1 cellular context compared by ENCODE assay signal in genomic region chr7:116863168-116863670, GRCh38.
A peak's percentile ranks its signal among the peaks of the same experiment; 100 is the strongest.
TF ChIP-seq lines count a peak whose summit lies in the region.

No MANE protein-coding gene starts in this region.

TF ChIP-seq in K562, 482 proteins besides CTCF, POLR2A, EP300 and RAD21 (continued from another document and continues in another):
- TF ChIP-seq, protein P1, sequence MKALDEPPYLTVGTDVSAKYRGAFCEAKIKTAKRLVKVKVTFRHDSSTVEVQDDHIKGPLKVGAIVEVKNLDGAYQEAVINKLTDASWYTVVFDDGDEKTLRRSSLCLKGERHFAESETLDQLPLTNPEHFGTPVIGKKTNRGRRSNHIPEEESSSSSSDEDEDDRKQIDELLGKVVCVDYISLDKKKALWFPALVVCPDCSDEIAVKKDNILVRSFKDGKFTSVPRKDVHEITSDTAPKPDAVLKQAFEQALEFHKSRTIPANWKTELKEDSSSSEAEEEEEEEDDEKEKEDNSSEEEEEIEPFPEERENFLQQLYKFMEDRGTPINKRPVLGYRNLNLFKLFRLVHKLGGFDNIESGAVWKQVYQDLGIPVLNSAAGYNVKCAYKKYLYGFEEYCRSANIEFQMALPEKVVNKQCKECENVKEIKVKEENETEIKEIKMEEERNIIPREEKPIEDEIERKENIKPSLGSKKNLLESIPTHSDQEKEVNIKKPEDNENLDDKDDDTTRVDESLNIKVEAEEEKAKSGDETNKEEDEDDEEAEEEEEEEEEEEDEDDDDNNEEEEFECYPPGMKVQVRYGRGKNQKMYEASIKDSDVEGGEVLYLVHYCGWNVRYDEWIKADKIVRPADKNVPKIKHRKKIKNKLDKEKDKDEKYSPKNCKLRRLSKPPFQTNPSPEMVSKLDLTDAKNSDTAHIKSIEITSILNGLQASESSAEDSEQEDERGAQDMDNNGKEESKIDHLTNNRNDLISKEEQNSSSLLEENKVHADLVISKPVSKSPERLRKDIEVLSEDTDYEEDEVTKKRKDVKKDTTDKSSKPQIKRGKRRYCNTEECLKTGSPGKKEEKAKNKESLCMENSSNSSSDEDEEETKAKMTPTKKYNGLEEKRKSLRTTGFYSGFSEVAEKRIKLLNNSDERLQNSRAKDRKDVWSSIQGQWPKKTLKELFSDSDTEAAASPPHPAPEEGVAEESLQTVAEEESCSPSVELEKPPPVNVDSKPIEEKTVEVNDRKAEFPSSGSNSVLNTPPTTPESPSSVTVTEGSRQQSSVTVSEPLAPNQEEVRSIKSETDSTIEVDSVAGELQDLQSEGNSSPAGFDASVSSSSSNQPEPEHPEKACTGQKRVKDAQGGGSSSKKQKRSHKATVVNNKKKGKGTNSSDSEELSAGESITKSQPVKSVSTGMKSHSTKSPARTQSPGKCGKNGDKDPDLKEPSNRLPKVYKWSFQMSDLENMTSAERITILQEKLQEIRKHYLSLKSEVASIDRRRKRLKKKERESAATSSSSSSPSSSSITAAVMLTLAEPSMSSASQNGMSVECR (CRISPR knock-in tag; IDR thresholded peaks at IDR 0.05), result no peak; the same call in 1 of the 2 replicates
- no peak for TF ChIP-seq PHF8 (IDR thresholded peaks at IDR 0.05; ENCODE audit: borderline replicate concordance, low read length)
- 0 out of 4 replicates have a peak, but pooled peaks of 1 of the 2 experiments have one; percentile 12 for TF ChIP-seq FOXK2 (conservative IDR thresholded peaks at IDR 0.05 in 1 of 2, IDR thresholded peaks at IDR 0.05 in 1 of 2; ENCODE audit: low read depth in 2 of 2)
- no peak for TF ChIP-seq NR3C1 (CRISPR knock-in tag; IDR thresholded peaks at IDR 0.05)
- no peak for TF ChIP-seq LARP7 (IDR thresholded peaks at IDR 0.05)
- TF ChIP-seq ZNF75A (CRISPR knock-in tag; IDR thresholded peaks at IDR 0.05), result no peak
- TF ChIP-seq CBX1 (IDR thresholded peaks at IDR 0.05; ENCODE audit: low read depth), result no peak
- TF ChIP-seq POLR2B (IDR thresholded peaks at IDR 0.05; ENCODE audit: low read depth, partially characterized antibody), result no peak
- no peak for TF ChIP-seq U2AF1 (optimal IDR thresholded peaks at IDR 0.05; ENCODE audit: low read depth, low read length)
- TF ChIP-seq, protein P2, sequence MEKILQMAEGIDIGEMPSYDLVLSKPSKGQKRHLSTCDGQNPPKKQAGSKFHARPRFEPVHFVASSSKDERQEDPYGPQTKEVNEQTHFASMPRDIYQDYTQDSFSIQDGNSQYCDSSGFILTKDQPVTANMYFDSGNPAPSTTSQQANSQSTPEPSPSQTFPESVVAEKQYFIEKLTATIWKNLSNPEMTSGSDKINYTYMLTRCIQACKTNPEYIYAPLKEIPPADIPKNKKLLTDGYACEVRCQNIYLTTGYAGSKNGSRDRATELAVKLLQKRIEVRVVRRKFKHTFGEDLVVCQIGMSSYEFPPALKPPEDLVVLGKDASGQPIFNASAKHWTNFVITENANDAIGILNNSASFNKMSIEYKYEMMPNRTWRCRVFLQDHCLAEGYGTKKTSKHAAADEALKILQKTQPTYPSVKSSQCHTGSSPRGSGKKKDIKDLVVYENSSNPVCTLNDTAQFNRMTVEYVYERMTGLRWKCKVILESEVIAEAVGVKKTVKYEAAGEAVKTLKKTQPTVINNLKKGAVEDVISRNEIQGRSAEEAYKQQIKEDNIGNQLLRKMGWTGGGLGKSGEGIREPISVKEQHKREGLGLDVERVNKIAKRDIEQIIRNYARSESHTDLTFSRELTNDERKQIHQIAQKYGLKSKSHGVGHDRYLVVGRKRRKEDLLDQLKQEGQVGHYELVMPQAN (IDR thresholded peaks at IDR 0.05; ENCODE audit: borderline replicate concordance), result 0 out of 2 replicates have a peak, but pooled peaks have one; percentile 52
- TF ChIP-seq, protein P3, sequence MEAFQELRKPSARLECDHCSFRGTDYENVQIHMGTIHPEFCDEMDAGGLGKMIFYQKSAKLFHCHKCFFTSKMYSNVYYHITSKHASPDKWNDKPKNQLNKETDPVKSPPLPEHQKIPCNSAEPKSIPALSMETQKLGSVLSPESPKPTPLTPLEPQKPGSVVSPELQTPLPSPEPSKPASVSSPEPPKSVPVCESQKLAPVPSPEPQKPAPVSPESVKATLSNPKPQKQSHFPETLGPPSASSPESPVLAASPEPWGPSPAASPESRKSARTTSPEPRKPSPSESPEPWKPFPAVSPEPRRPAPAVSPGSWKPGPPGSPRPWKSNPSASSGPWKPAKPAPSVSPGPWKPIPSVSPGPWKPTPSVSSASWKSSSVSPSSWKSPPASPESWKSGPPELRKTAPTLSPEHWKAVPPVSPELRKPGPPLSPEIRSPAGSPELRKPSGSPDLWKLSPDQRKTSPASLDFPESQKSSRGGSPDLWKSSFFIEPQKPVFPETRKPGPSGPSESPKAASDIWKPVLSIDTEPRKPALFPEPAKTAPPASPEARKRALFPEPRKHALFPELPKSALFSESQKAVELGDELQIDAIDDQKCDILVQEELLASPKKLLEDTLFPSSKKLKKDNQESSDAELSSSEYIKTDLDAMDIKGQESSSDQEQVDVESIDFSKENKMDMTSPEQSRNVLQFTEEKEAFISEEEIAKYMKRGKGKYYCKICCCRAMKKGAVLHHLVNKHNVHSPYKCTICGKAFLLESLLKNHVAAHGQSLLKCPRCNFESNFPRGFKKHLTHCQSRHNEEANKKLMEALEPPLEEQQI (IDR thresholded peaks at IDR 0.05), result no peak
- TF ChIP-seq SMARCE1 (IDR thresholded peaks at IDR 0.05), result no peak
- peak in 1 of 2 experiments; percentile 23; a peak in 2 of 4 replicates for TF ChIP-seq HDAC1 (IDR thresholded peaks at IDR 0.05)
- peak in 1 of 2 experiments; percentile 45; a peak in 1 of 4 replicates for TF ChIP-seq ARNT (IDR thresholded peaks at IDR 0.05)
- TF ChIP-seq MCM3 (IDR thresholded peaks at IDR 0.05), result no peak
- no peak for TF ChIP-seq NCOR1 (IDR thresholded peaks at IDR 0.05)
- TF ChIP-seq, protein P4, sequence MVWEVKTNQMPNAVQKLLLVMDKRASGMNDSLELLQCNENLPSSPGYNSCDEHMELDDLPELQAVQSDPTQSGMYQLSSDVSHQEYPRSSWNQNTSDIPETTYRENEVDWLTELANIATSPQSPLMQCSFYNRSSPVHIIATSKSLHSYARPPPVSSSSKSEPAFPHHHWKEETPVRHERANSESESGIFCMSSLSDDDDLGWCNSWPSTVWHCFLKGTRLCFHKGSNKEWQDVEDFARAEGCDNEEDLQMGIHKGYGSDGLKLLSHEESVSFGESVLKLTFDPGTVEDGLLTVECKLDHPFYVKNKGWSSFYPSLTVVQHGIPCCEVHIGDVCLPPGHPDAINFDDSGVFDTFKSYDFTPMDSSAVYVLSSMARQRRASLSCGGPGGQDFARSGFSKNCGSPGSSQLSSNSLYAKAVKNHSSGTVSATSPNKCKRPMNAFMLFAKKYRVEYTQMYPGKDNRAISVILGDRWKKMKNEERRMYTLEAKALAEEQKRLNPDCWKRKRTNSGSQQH (CRISPR knock-in tag; IDR thresholded peaks at IDR 0.05), result no peak
- no peak for TF ChIP-seq MCM7 (IDR thresholded peaks at IDR 0.05)
- no peak for TF ChIP-seq MYC (IDR thresholded peaks at IDR 0.05; ENCODE audit: low read depth, low read length)
- TF ChIP-seq MYC (CRISPR knock-in tag; IDR thresholded peaks at IDR 0.05; ENCODE audit: borderline replicate concordance, low read depth), result no peak
- TF ChIP-seq, protein P5, sequence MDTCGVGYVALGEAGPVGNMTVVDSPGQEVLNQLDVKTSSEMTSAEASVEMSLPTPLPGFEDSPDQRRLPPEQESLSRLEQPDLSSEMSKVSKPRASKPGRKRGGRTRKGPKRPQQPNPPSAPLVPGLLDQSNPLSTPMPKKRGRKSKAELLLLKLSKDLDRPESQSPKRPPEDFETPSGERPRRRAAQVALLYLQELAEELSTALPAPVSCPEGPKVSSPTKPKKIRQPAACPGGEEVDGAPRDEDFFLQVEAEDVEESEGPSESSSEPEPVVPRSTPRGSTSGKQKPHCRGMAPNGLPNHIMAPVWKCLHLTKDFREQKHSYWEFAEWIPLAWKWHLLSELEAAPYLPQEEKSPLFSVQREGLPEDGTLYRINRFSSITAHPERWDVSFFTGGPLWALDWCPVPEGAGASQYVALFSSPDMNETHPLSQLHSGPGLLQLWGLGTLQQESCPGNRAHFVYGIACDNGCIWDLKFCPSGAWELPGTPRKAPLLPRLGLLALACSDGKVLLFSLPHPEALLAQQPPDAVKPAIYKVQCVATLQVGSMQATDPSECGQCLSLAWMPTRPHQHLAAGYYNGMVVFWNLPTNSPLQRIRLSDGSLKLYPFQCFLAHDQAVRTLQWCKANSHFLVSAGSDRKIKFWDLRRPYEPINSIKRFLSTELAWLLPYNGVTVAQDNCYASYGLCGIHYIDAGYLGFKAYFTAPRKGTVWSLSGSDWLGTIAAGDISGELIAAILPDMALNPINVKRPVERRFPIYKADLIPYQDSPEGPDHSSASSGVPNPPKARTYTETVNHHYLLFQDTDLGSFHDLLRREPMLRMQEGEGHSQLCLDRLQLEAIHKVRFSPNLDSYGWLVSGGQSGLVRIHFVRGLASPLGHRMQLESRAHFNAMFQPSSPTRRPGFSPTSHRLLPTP (IDR thresholded peaks at IDR 0.05; ENCODE audit: borderline replicate concordance, extremely low read depth, insufficient read length), result no peak
- TF ChIP-seq, protein P6, sequence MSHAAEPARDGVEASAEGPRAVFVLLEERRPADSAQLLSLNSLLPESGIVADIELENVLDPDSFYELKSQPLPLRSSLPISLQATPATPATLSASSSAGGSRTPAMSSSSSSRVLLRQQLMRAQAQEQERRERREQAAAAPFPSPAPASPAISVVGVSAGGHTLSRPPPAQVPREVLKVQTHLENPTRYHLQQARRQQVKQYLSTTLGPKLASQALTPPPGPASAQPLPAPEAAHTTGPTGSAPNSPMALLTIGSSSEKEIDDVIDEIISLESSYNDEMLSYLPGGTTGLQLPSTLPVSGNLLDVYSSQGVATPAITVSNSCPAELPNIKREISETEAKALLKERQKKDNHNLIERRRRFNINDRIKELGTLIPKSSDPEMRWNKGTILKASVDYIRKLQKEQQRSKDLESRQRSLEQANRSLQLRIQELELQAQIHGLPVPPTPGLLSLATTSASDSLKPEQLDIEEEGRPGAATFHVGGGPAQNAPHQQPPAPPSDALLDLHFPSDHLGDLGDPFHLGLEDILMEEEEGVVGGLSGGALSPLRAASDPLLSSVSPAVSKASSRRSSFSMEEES (CRISPR knock-in tag; IDR thresholded peaks at IDR 0.05), result no peak
- TF ChIP-seq ELF4 (CRISPR knock-in tag; IDR thresholded peaks at IDR 0.05), result no peak
- TF ChIP-seq RAD51 (IDR thresholded peaks at IDR 0.05; ENCODE audit: borderline replicate concordance, low read depth), result no peak
- TF ChIP-seq, protein P7, sequence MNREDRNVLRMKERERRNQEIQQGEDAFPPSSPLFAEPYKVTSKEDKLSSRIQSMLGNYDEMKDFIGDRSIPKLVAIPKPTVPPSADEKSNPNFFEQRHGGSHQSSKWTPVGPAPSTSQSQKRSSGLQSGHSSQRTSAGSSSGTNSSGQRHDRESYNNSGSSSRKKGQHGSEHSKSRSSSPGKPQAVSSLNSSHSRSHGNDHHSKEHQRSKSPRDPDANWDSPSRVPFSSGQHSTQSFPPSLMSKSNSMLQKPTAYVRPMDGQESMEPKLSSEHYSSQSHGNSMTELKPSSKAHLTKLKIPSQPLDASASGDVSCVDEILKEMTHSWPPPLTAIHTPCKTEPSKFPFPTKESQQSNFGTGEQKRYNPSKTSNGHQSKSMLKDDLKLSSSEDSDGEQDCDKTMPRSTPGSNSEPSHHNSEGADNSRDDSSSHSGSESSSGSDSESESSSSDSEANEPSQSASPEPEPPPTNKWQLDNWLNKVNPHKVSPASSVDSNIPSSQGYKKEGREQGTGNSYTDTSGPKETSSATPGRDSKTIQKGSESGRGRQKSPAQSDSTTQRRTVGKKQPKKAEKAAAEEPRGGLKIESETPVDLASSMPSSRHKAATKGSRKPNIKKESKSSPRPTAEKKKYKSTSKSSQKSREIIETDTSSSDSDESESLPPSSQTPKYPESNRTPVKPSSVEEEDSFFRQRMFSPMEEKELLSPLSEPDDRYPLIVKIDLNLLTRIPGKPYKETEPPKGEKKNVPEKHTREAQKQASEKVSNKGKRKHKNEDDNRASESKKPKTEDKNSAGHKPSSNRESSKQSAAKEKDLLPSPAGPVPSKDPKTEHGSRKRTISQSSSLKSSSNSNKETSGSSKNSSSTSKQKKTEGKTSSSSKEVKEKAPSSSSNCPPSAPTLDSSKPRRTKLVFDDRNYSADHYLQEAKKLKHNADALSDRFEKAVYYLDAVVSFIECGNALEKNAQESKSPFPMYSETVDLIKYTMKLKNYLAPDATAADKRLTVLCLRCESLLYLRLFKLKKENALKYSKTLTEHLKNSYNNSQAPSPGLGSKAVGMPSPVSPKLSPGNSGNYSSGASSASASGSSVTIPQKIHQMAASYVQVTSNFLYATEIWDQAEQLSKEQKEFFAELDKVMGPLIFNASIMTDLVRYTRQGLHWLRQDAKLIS (CRISPR knock-in tag; IDR thresholded peaks at IDR 0.05), result no peak
- TF ChIP-seq NFE2 (IDR thresholded peaks at IDR 0.05; ENCODE audit: low read depth), result no peak
- TF ChIP-seq TCF3 (CRISPR knock-in tag; IDR thresholded peaks at IDR 0.05), result no peak
- peak; percentile 61 for TF ChIP-seq GATAD2A (IDR thresholded peaks at IDR 0.05)
- TF ChIP-seq SRSF3 (IDR thresholded peaks at IDR 0.05; ENCODE audit: insufficient read depth, low read length), result no peak
